ENCODE assay signal across 3 cellular contexts in the genomic region with DNA sequence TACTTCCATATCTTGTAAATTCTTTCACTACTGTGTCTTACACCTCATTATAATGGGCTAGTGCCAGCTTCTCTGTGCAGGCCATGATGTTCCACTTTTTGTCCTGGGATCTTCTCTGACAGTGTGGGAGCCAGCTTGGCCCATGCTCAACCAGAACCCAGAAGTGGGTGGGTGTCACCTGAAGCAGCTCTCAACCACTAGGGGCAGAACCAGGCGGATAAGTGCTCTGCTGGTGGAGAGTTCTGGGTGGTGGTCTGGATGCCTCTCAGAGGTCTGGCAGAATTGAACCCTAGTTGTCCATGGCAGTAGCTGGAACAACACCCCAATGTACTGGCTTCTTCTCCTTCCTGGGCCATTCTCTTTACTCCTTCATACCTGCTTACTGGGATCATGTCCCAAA.
TF ChIP-seq lines count a peak whose summit lies in the region.

No MANE protein-coding gene starts in this region.

TF ChIP-seq in HepG2, 621 proteins besides CTCF, POLR2A, EP300 and RAD21 (continued from another document):
- TF ChIP-seq, protein P1, sequence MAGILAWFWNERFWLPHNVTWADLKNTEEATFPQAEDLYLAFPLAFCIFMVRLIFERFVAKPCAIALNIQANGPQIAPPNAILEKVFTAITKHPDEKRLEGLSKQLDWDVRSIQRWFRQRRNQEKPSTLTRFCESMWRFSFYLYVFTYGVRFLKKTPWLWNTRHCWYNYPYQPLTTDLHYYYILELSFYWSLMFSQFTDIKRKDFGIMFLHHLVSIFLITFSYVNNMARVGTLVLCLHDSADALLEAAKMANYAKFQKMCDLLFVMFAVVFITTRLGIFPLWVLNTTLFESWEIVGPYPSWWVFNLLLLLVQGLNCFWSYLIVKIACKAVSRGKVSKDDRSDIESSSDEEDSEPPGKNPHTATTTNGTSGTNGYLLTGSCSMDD (CRISPR knock-in tag; IDR thresholded peaks at IDR 0.05), result no peak
- TF ChIP-seq, protein P2, sequence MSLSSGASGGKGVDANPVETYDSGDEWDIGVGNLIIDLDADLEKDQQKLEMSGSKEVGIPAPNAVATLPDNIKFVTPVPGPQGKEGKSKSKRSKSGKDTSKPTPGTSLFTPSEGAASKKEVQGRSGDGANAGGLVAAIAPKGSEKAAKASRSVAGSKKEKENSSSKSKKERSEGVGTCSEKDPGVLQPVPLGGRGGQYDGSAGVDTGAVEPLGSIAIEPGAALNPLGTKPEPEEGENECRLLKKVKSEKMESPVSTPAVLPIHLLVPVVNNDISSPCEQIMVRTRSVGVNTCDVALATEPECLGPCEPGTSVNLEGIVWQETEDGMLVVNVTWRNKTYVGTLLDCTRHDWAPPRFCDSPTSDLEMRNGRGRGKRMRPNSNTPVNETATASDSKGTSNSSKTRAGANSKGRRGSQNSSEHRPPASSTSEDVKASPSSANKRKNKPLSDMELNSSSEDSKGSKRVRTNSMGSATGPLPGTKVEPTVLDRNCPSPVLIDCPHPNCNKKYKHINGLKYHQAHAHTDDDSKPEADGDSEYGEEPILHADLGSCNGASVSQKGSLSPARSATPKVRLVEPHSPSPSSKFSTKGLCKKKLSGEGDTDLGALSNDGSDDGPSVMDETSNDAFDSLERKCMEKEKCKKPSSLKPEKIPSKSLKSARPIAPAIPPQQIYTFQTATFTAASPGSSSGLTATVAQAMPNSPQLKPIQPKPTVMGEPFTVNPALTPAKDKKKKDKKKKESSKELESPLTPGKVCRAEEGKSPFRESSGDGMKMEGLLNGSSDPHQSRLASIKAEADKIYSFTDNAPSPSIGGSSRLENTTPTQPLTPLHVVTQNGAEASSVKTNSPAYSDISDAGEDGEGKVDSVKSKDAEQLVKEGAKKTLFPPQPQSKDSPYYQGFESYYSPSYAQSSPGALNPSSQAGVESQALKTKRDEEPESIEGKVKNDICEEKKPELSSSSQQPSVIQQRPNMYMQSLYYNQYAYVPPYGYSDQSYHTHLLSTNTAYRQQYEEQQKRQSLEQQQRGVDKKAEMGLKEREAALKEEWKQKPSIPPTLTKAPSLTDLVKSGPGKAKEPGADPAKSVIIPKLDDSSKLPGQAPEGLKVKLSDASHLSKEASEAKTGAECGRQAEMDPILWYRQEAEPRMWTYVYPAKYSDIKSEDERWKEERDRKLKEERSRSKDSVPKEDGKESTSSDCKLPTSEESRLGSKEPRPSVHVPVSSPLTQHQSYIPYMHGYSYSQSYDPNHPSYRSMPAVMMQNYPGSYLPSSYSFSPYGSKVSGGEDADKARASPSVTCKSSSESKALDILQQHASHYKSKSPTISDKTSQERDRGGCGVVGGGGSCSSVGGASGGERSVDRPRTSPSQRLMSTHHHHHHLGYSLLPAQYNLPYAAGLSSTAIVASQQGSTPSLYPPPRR (CRISPR knock-in tag; IDR thresholded peaks at IDR 0.05; ENCODE audit: borderline replicate concordance), result no peak
- TF ChIP-seq, protein P3, sequence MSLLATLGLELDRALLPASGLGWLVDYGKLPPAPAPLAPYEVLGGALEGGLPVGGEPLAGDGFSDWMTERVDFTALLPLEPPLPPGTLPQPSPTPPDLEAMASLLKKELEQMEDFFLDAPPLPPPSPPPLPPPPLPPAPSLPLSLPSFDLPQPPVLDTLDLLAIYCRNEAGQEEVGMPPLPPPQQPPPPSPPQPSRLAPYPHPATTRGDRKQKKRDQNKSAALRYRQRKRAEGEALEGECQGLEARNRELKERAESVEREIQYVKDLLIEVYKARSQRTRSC (CRISPR knock-in tag; IDR thresholded peaks at IDR 0.05; ENCODE audit: low read depth), result no peak
- no peak for TF ChIP-seq MZF1 (CRISPR knock-in tag; IDR thresholded peaks at IDR 0.05; ENCODE audit: borderline replicate concordance)
- no peak for TF ChIP-seq NONO (IDR thresholded peaks at IDR 0.05)
- no peak for TF ChIP-seq NONO (CRISPR knock-in tag; conservative IDR thresholded peaks at IDR 0.05)
- no peak for TF ChIP-seq KLF15 (CRISPR knock-in tag; IDR thresholded peaks at IDR 0.05; ENCODE audit: borderline replicate concordance)
TF ChIP-seq in HepG2: peak in this region for 0.

TF ChIP-seq in H1, 55 proteins besides CTCF, POLR2A, EP300 and RAD21 (continued from another document):
- TF ChIP-seq MAFK (IDR thresholded peaks at IDR 0.05; ENCODE audit: low read depth, low read length), result no peak
- no peak for TF ChIP-seq NANOG (IDR thresholded peaks at IDR 0.05; ENCODE audit: insufficient read depth, low read depth, low read length, poor library complexity, severe bottlenecking)
- TF ChIP-seq FOSL1 (IDR thresholded peaks at IDR 0.05; ENCODE audit: insufficient read depth, low read depth, low read length), result no peak
- no peak for TF ChIP-seq GABPA (IDR thresholded peaks at IDR 0.05; ENCODE audit: borderline replicate concordance, insufficient read depth, low read length)
- no peak for TF ChIP-seq KDM5A (IDR thresholded peaks at IDR 0.05; ENCODE audit: low read length)
- TF ChIP-seq RBBP5 (IDR thresholded peaks at IDR 0.05; ENCODE audit: borderline replicate concordance, low read depth, low read length), result no peak
- no peak for TF ChIP-seq SIRT6 (IDR thresholded peaks at IDR 0.05; ENCODE audit: low read length)
- no peak for TF ChIP-seq RXRA (IDR thresholded peaks at IDR 0.05; ENCODE audit: insufficient read depth, low read depth, low read length)
- TF ChIP-seq, protein P4, sequence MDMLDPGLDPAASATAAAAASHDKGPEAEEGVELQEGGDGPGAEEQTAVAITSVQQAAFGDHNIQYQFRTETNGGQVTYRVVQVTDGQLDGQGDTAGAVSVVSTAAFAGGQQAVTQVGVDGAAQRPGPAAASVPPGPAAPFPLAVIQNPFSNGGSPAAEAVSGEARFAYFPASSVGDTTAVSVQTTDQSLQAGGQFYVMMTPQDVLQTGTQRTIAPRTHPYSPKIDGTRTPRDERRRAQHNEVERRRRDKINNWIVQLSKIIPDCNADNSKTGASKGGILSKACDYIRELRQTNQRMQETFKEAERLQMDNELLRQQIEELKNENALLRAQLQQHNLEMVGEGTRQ (IDR thresholded peaks at IDR 0.05; ENCODE audit: low read length), result no peak
- no peak for TF ChIP-seq EZH2 (IDR thresholded peaks at IDR 0.05; ENCODE audit: low read depth, low read length, severe bottlenecking)
- no peak for TF ChIP-seq SP4 (IDR thresholded peaks at IDR 0.05; ENCODE audit: low read length)
- no peak for TF ChIP-seq ZNF274 (IDR thresholded peaks at IDR 0.05; ENCODE audit: borderline replicate concordance, extremely low read depth, low read length)
- TF ChIP-seq HDAC2 (IDR thresholded peaks at IDR 0.05; ENCODE audit: borderline replicate concordance in 1 of 2, low read depth in 2 of 2, low read length in 2 of 2), result no peak
- TF ChIP-seq NRF1 (IDR thresholded peaks at IDR 0.05; ENCODE audit: low read depth, low read length), result no peak
- TF ChIP-seq YY1 (IDR thresholded peaks at IDR 0.05; ENCODE audit: low read depth, low read length), result no peak
- TF ChIP-seq SP2 (IDR thresholded peaks at IDR 0.05; ENCODE audit: low read length), result no peak
- TF ChIP-seq BRCA1 (IDR thresholded peaks at IDR 0.05; ENCODE audit: low read depth, low read length), result no peak
TF ChIP-seq in H1: peak in this region for 0.

TF ChIP-seq in GM12891, 5 proteins besides CTCF, POLR2A, EP300 and RAD21 (continued from another document):
- TF ChIP-seq TAF1 (IDR thresholded peaks at IDR 0.05; ENCODE audit: low read depth, low read length) (no peak), SPI1 (IDR thresholded peaks at IDR 0.05; ENCODE audit: low read depth, low read length) (no peak), PAX5 (IDR thresholded peaks at IDR 0.05; ENCODE audit: insufficient read depth, low read length, severe bottlenecking) (no peak)
